9 cellular contexts compared by ENCODE assay signal in genomic region chr13:101751488-101751887, GRCh38.
DNase-seq lines count a peak whose midpoint lies in the region; ATAC-seq, FAIRE-seq and TF ChIP-seq lines count a peak whose summit lies in the region.
"Had no signal": no experiment of that assay in that cellular context is flagged by ENCODE, and none has a peak within 500 bp of the region (broad histone marks: within the 10 kb centered on the region; RNA-seq: fewer than 3 reads in every experiment).

No MANE protein-coding gene starts in this region.

- TF ChIP-seq POLR2A in HepG2 (IDR thresholded peaks at IDR 0.05; ENCODE audit: insufficient read depth in 1 of 2, low read depth in 2 of 2, low read length in 2 of 2) = no peak

- CTCF ChIA-PET in HepG2 (lab: Yijun Ruan, JAX; ENCODE audit: low intra/inter-chr PET ratio, low total read pairs) = no interaction called here

- no peaks in the 10 kb centered on the region for H3K4me1 Mint-ChIP-seq in stimulated activated naive CD8-positive, alpha-beta T cell treated with anti-CD3 and anti-CD28 coated beads, Interleukin-15, amount 100 ng/mL, for 72 hours

- H3K27ac Mint-ChIP-seq in stimulated activated naive CD8-positive, alpha-beta T cell treated with anti-CD3 and anti-CD28 coated beads, Interleukin-15, amount 100 ng/mL, for 72 hours = no peak overlapping the region

- POLR2A ChIA-PET in HepG2 (lab: Yijun Ruan, JAX) = no interaction called here

- ATAC-seq in HepG2 = no peak
- ATAC-seq in HG03571 (IDR thresholded peaks at IDR 0.05; ENCODE audit: unreplicated experiment) = no peak
- ATAC-seq in stimulated activated naive CD8-positive, alpha-beta T cell treated with anti-CD3 and anti-CD28 coated beads, Interleukin-15, amount 100 ng/mL, for 72 hours = no peak

- in situ Hi-C loops in HepG2 (cut with HindIII; ENCODE audit: extremely low pct_ligation_motif_present, low pct_unique_long_range_greater_than_20kb) = loop anchor here (25.0 kb wide), 1 partner anchor 614 kb away; no protein-coding TSS in a partner anchor
- in situ Hi-C loops in brain microvascular endothelial cell (cut with HindIII; ENCODE audit: low pct_ligation_motif_present, low sequenced_read_pairs) = loop anchor here (25.0 kb wide), 2 partner anchors 239 to 614 kb away; no protein-coding TSS in a partner anchor

- peaks cover 3 to 34% (median 7%) of the 10 kb centered on the region in 4 donors for H3K4me1 ChIP-seq in liver (ENCODE audit: control insufficient read depth in 4 of 4, insufficient read depth in 4 of 4, low read length in 3 of 4)
- H3K4me1 ChIP-seq in HepG2 (ENCODE audit: insufficient read depth, low read length) = no peaks in the 10 kb centered on the region

- H3K9me3 Mint-ChIP-seq in stimulated activated naive CD8-positive, alpha-beta T cell treated with anti-CD3 and anti-CD28 coated beads, Interleukin-15, amount 100 ng/mL, for 72 hours = no peaks in the 10 kb centered on the region

- no peak for TF ChIP-seq EP300 in HepG2 (IDR thresholded peaks at IDR 0.05; ENCODE audit: low read depth in 2 of 2, low read length in 2 of 2)
- TF ChIP-seq EP300 in HepG2 (CRISPR knock-in tag; IDR thresholded peaks at IDR 0.05; ENCODE audit: borderline replicate concordance) = no peak

- H2AFZ ChIP-seq in HepG2 (ENCODE audit: low read length) = no peak overlapping the region

- 23% methylated on average over 3 of the region's 3 CpGs for WGBS in liver
- WGBS in HepG2 (ENCODE audit: low lambda C conversion rate) = 9% methylated on average over 3 of the region's 3 CpGs

- H3K9ac ChIP-seq in liver (ENCODE audit: low read depth in 1 of 2, low read length in 2 of 2) (no peak overlapping the region), HepG2 (ENCODE audit: insufficient read depth, low read depth, low read length) (no peak overlapping the region)

- H3K27me3 Mint-ChIP-seq in stimulated activated naive CD8-positive, alpha-beta T cell treated with anti-CD3 and anti-CD28 coated beads, Interleukin-15, amount 100 ng/mL, for 72 hours = peaks cover 7% of the 10 kb centered on the region

- H3K4me2 ChIP-seq in HepG2 (ENCODE audit: low read depth, low read length) = no peak overlapping the region

- H3K36me3 ChIP-seq in liver (ENCODE audit: control insufficient read depth in 4 of 4, insufficient read depth in 3 of 4, low read depth in 1 of 4, low read length in 3 of 4) (no peaks in the 10 kb centered on the region), HepG2 (replicated peaks in 1 of 2; ENCODE audit: control insufficient read depth in 1 of 2, insufficient read depth in 2 of 2, low read length in 2 of 2) (no peaks in the 10 kb centered on the region), brain microvascular endothelial cell (replicated peaks) (no peaks in the 10 kb centered on the region)

- no peaks in the 10 kb centered on the region for H3K79me2 ChIP-seq in HepG2 (ENCODE audit: insufficient read depth, low read length)

- no TSS peak for BruUV-seq in HepG2 (replicated peaks; lab: Mats Ljungman, UMichigan)

- no peak overlapping the region for H3K4me3 Mint-ChIP-seq in stimulated activated naive CD8-positive, alpha-beta T cell treated with anti-CD3 and anti-CD28 coated beads, Interleukin-15, amount 100 ng/mL, for 72 hours

- TF ChIP-seq RAD21 in liver (IDR thresholded peaks at IDR 0.05) (peak in 1 of 2 donors; percentile 8), HepG2 (CRISPR knock-in tag; IDR thresholded peaks at IDR 0.05) (no peak)

- TF ChIP-seq CTCF in liver (IDR thresholded peaks at IDR 0.05; ENCODE audit: low read depth, low read length, missing input control) = no peak
- TF ChIP-seq CTCF in HepG2 (CRISPR knock-in tag; IDR thresholded peaks at IDR 0.05) = no peak
- TF ChIP-seq CTCF in brain microvascular endothelial cell (IDR thresholded peaks at IDR 0.05; ENCODE audit: low read depth, low read length, missing control alignments) = no peak

- H3K27ac ChIP-seq in liver (ENCODE audit: low read depth in 1 of 2, low read length in 2 of 2) (no peak overlapping the region), HepG2 (ENCODE audit: extremely low read length, insufficient read depth, low read length) (no peak overlapping the region), brain microvascular endothelial cell (no peak overlapping the region)
- H3K27ac ChIP-seq: C4-2B had no signal

- no peak for FAIRE-seq in HepG2 (lab: Jason Lieb, UNC)

- no peaks in the 10 kb centered on the region for H4K20me1 ChIP-seq in HepG2 (ENCODE audit: insufficient read depth, low read length)

- H3K27me3 ChIP-seq in liver (ENCODE audit: control insufficient read depth in 4 of 4, insufficient read depth in 4 of 4, low read length in 3 of 4) (no peaks in the 10 kb centered on the region), HepG2 (ENCODE audit: control insufficient read depth in 1 of 2, insufficient read depth in 2 of 2, low read length in 2 of 2) (no peaks in the 10 kb centered on the region; a peak in 1 of 5 replicates), brain microvascular endothelial cell (replicated peaks) (no peaks in the 10 kb centered on the region)

- H3K9me3 ChIP-seq in liver (ENCODE audit: control insufficient read depth in 4 of 4, low read length in 3 of 4) (no peaks in the 10 kb centered on the region), HepG2 (ENCODE audit: low read length) (no peaks in the 10 kb centered on the region)

- H3K4me3 ChIP-seq in liver (ENCODE audit: low read depth in 1 of 3, low read length in 3 of 3) (no peak overlapping the region), HepG2 (replicated peaks in 1 of 3; ENCODE audit: insufficient read depth in 1 of 3, low read depth in 2 of 3, low read length in 3 of 3) (no peak overlapping the region), brain microvascular endothelial cell (ENCODE audit: low read depth, low read length) (no peak overlapping the region)

- intact Hi-C loops in HepG2 (cut with micrococcal nuclease; ENCODE audit: unreplicated experiment) = no loop called here

- DNase-seq in HepG2 (ENCODE audit: low spot score) = no peak
- peak; percentile 79 for DNase-seq in NCI-H1436 (lab: John Stamatoyannopoulos, UW)
- DNase-seq in brain microvascular endothelial cell = peak; percentile 61
- no peak for DNase-seq in GOT3 (lab: John Stamatoyannopoulos, UW)
- no peak for DNase-seq in SK-N-DZ (ENCODE audit: low spot score)
- no peak for DNase-seq in stimulated activated naive CD8-positive, alpha-beta T cell treated with anti-CD3 and anti-CD28 coated beads, Interleukin-15, amount 100 ng/mL, for 72 hours

TF ChIP-seq in liver, 16 proteins besides CTCF, POLR2A, EP300 and RAD21 (continues in another document):
- TF ChIP-seq FOXA1 (IDR thresholded peaks at IDR 0.05) (no peak), YY1 (IDR thresholded peaks at IDR 0.05) (peak; percentile 22), ATF3 (IDR thresholded peaks at IDR 0.05) (no peak)

TF ChIP-seq in HepG2, 621 proteins besides CTCF, POLR2A, EP300 and RAD21:
- TF ChIP-seq REXO4 (CRISPR knock-in tag; IDR thresholded peaks at IDR 0.05; ENCODE audit: borderline replicate concordance) = no peak
- no peak for TF ChIP-seq AGO1 (IDR thresholded peaks at IDR 0.05; ENCODE audit: low read depth, low read length, poor library complexity, severe bottlenecking)
- TF ChIP-seq SMAD3 (CRISPR knock-in tag; IDR thresholded peaks at IDR 0.05) = no peak
- TF ChIP-seq ZNF235 (CRISPR knock-in tag; IDR thresholded peaks at IDR 0.05; ENCODE audit: borderline replicate concordance) = no peak
- TF ChIP-seq ZNF282 (IDR thresholded peaks at IDR 0.05; ENCODE audit: partially characterized antibody) = no peak
- no peak for TF ChIP-seq CENPT (CRISPR knock-in tag; IDR thresholded peaks at IDR 0.05; ENCODE audit: low read depth)
- TF ChIP-seq ZNF138 (CRISPR knock-in tag; IDR thresholded peaks at IDR 0.05; ENCODE audit: low read depth) = no peak
- no peak for TF ChIP-seq ZNF556 (CRISPR knock-in tag; IDR thresholded peaks at IDR 0.05; ENCODE audit: borderline replicate concordance)
- no peak for TF ChIP-seq ZNF652 (CRISPR knock-in tag; IDR thresholded peaks at IDR 0.05; ENCODE audit: borderline replicate concordance, low read depth)
- no peak for TF ChIP-seq NBN (conservative IDR thresholded peaks at IDR 0.05)
- TF ChIP-seq ZBTB20 (CRISPR knock-in tag; IDR thresholded peaks at IDR 0.05; ENCODE audit: borderline replicate concordance, low read depth) = no peak
- no peak for TF ChIP-seq PCBP2 (optimal IDR thresholded peaks at IDR 0.05; ENCODE audit: low read depth, low read length, poor library complexity, severe bottlenecking)
- no peak for TF ChIP-seq ZMYM4 (CRISPR knock-in tag; IDR thresholded peaks at IDR 0.05)
- TF ChIP-seq POLR2AphosphoS2 (IDR thresholded peaks at IDR 0.05; ENCODE audit: low read depth, low read length) = no peak
- TF ChIP-seq JDP2 (CRISPR knock-in tag; IDR thresholded peaks at IDR 0.05; ENCODE audit: borderline replicate concordance) = no peak
- no peak for TF ChIP-seq ADNP (CRISPR knock-in tag; IDR thresholded peaks at IDR 0.05)
- no peak for TF ChIP-seq GZF1 (CRISPR knock-in tag; IDR thresholded peaks at IDR 0.05)
- no peak for TF ChIP-seq FOXK2 (IDR thresholded peaks at IDR 0.05)
- no peak for TF ChIP-seq ZNF639 (CRISPR knock-in tag; conservative IDR thresholded peaks at IDR 0.05)
- TF ChIP-seq ZNF264 (CRISPR knock-in tag; IDR thresholded peaks at IDR 0.05) = no peak

Comparison
In these comparisons a context has a peak if more than half of its experiments do, and no peak if none do; other contexts are left out.
1. DNase-seq: peak in NCI-H1436 (single experiment) and brain microvascular endothelial cell (single experiment); none in HepG2 (single experiment), GOT3 (single experiment), SK-N-DZ (single experiment) and stimulated activated naive CD8-positive, alpha-beta T cell treated with anti-CD3 and anti-CD28 coated beads, Interleukin-15, amount 100 ng/mL, for 72 hours (0 of 2).